In the genomic region with DNA sequence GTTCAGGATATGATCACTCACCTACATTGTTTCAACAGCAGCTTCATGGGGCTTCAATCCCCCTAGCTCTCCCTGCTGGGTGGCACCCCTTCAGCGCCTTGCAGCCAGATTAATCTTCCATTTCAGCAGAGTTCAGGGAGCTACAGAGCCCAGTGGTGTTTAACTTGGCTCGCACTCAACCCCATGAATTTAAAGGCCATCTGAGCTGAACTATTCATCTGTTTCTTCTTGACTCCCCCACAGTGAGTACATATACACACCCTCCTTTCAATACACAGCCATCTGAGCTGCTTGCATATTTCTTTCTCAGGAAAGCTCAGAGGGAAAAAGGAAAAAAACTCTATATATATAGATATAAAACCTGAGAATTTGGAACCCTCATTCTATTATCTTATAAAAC, we compare ENCODE assay signal across 19 cellular contexts.
DNase-seq lines count a peak whose midpoint lies in the region; TF ChIP-seq lines count a peak whose summit lies in the region.
"Had no signal": no experiment of that assay in that cellular context is flagged by ENCODE, and none has a peak within 500 bp of the region (broad histone marks: within the 10 kb centered on the region; RNA-seq: fewer than 3 reads in every experiment).

No MANE protein-coding gene starts in this region.

- no peaks in the 10 kb centered on the region for H3K36me3 Mint-ChIP-seq in chondrocyte (ENCODE audit: low read depth)

- no peaks in the 10 kb centered on the region for H3K4me1 Mint-ChIP-seq in chondrocyte (ENCODE audit: low read depth)
- H3K4me1 Mint-ChIP-seq: CD4-positive, alpha-beta memory T cell had no signal

- no peaks in the 10 kb centered on the region for H3K27me3 Mint-ChIP-seq in chondrocyte (ENCODE audit: low read depth)

- H3K4me3 Mint-ChIP-seq in chondrocyte (ENCODE audit: unreplicated experiment) = no peak overlapping the region
- H3K4me3 Mint-ChIP-seq: CD4-positive, alpha-beta memory T cell; H9; HFFc6 had no signal

- H3K9me3 Mint-ChIP-seq in chondrocyte (ENCODE audit: low read depth) = peaks cover 24% of the 10 kb centered on the region

- H3K27ac Mint-ChIP-seq in chondrocyte (ENCODE audit: unreplicated experiment) = no peak overlapping the region
- H3K27ac Mint-ChIP-seq: CD4-positive, alpha-beta memory T cell; HFFc6 had no signal

- peak; percentile 36 for DNase-seq in NCI-H1105 treated with DMSO at 0.1 percent for 48 hours (lab: John Stamatoyannopoulos, UW)
- DNase-seq in NCI-H1105 (lab: John Stamatoyannopoulos, UW) = no peak
- DNase-seq in astrocyte of the hippocampus (ENCODE audit: low read depth, low spot score) = peak; percentile 7
- peak; percentile 23 for DNase-seq in kidney glomerular epithelial cell (lab: John Stamatoyannopoulos, UW)
- no peak for DNase-seq in NCI-H345 (lab: John Stamatoyannopoulos, UW)
- DNase-seq in stimulated activated CD4-positive, alpha-beta T cell treated with anti-CD3 and anti-CD28 coated beads, Interleukin-15, amount 100 ng/mL, for 24 hours = no peak
- DNase-seq in OCI-M2 (lab: John Stamatoyannopoulos, UW; ENCODE audit: unreplicated experiment) = no peak
- DNase-seq in chondrocyte (ENCODE audit: low spot score) = no peak
- DNase-seq: ACHN; Caco-2; CD4-positive, alpha-beta memory T cell; DMS 273 treated with DMSO at 0.1 percent for 48 hours; DMS79 treated with DMSO at 0.1 percent for 48 hours; GM23248; H9; HFFc6; Kasumi-1; NCI-H1436 treated with DMSO at 0.1 percent for 48 hours; NCI-H2081 had no signal

- no peak for TF ChIP-seq CTCF in chondrocyte (IDR thresholded peaks at IDR 0.05)

Comparison
In these comparisons a context has a peak if more than half of its experiments do, and no peak if none do; other contexts are left out.
1. DNase-seq: peak in NCI-H1105 treated with DMSO at 0.1 percent for 48 hours (single experiment), astrocyte of the hippocampus (single experiment) and kidney glomerular epithelial cell (single experiment); none in NCI-H1105 (single experiment), NCI-H345 (single experiment), stimulated activated CD4-positive, alpha-beta T cell treated with anti-CD3 and anti-CD28 coated beads, Interleukin-15, amount 100 ng/mL, for 24 hours (single experiment), OCI-M2 (single experiment) and chondrocyte (single experiment).